2 cellular contexts compared by ENCODE assay signal in genomic region chr18:62164855-62165487, GRCh38.
A peak's percentile ranks its signal among the peaks of the same experiment; 100 is the strongest.
TF ChIP-seq lines count a peak whose summit lies in the region.

No MANE protein-coding gene starts in this region.

TF ChIP-seq in HEK293, 187 proteins besides CTCF, POLR2A, EP300 and RAD21:
- no peak for TF ChIP-seq ZSCAN18 (tag by site-specific recombination; IDR thresholded peaks at IDR 0.05)
- peak; percentile 42; the same call in 1 of the 2 replicates for TF ChIP-seq FEZF1 (tag by site-specific recombination; IDR thresholded peaks at IDR 0.05)

TF ChIP-seq in H1, 55 proteins besides CTCF, POLR2A, EP300 and RAD21:
- no peak for TF ChIP-seq CREB1 (IDR thresholded peaks at IDR 0.05)
- no peak for TF ChIP-seq KDM1A (IDR thresholded peaks at IDR 0.05; ENCODE audit: borderline replicate concordance, low read length)
- TF ChIP-seq BRCA1 (IDR thresholded peaks at IDR 0.05; ENCODE audit: low read depth, low read length) = no peak
- no peak for TF ChIP-seq KDM4A (IDR thresholded peaks at IDR 0.05; ENCODE audit: low read depth, low read length, severe bottlenecking)
- no peak for TF ChIP-seq ASH2L (IDR thresholded peaks at IDR 0.05; ENCODE audit: low read length)
- no peak for TF ChIP-seq FOSL1 (IDR thresholded peaks at IDR 0.05; ENCODE audit: insufficient read depth, low read depth, low read length)
- TF ChIP-seq EZH2 (IDR thresholded peaks at IDR 0.05; ENCODE audit: low read depth, low read length, severe bottlenecking) = no peak
- TF ChIP-seq POU5F1 (IDR thresholded peaks at IDR 0.05; ENCODE audit: low read depth, low read length) = no peak
- TF ChIP-seq TAF1 (IDR thresholded peaks at IDR 0.05; ENCODE audit: low read depth, low read length) = no peak
TF ChIP-seq in H1: peak in this region for 0.
